In the genomic region with DNA sequence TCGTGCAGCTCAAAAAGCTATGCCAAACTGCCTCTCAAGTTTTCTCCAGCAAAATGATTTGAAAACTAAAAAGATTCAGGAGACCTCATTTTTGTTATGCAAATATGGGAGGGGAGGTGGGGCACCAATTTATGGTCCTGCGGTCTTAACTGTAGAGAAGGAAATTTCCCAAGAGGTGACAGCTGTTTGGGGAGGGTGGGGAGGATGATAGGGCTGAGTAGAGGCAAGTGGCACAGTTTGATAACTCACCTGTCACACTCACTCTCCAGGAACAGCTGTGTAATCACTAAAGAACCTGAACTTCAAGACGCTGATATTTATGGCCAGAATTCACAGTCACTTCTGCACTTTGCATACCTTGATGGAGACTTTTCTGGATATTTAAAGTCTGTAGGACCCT, we compare ENCODE assay signal across 23 cellular contexts.
DNase-seq lines count a peak whose midpoint lies in the region; ATAC-seq and TF ChIP-seq lines count a peak whose summit lies in the region.
"Had no signal": no experiment of that assay in that cellular context is flagged by ENCODE, and none has a peak within 500 bp of the region (broad histone marks: within the 10 kb centered on the region; RNA-seq: fewer than 3 reads in every experiment).

No MANE protein-coding gene starts in this region.

- ATAC-seq in GM18502 (IDR thresholded peaks at IDR 0.05; ENCODE audit: poor library complexity, unreplicated experiment) (peak; percentile 48), HG02678 (IDR thresholded peaks at IDR 0.05; ENCODE audit: unreplicated experiment) (peak; percentile 42), mucosa of descending colon (peak; percentile 55), HG02571 (IDR thresholded peaks at IDR 0.05; ENCODE audit: unreplicated experiment) (no peak), upper lobe of right lung (no peak)
- ATAC-seq: activated naive CD8-positive, alpha-beta T cell treated with anti-CD3 and anti-CD28 coated beads, Interleukin-2, amount 50 U/mL, for 24 hours; left lung; right lobe of liver; stimulated activated memory B cell treated with anti-CD40 and anti-IgM and Interleukin-4, amounts not matched to agents 10 μg/mL and 1 μg/mL and 100 μg/mL, for 72 hours had no signal

- TF ChIP-seq CTCF in mucosa of descending colon (IDR thresholded peaks at IDR 0.05) = no peak
- no peak for TF ChIP-seq CTCF in upper lobe of right lung (IDR thresholded peaks at IDR 0.05)

- H3K9me3 ChIP-seq in mucosa of descending colon (no peaks in the 10 kb centered on the region), upper lobe of right lung (no peaks in the 10 kb centered on the region)
- H3K9me3 ChIP-seq: left lung, neutrophil, right lobe of liver, suprapubic skin had no signal

- no peaks in the 10 kb centered on the region for H3K27me3 ChIP-seq in upper lobe of right lung
- H3K27me3 ChIP-seq: left lung, neutrophil, right lobe of liver, suprapubic skin had no signal

- intact Hi-C loops in mucosa of descending colon (cut with DNase I, micrococcal nuclease) (no loop called here), upper lobe of right lung (cut with DNase I) (no loop called here)

- no peak overlapping the region for H3K4me3 ChIP-seq in mucosa of descending colon
- H3K4me3 ChIP-seq in upper lobe of right lung = no peak overlapping the region
- H3K4me3 ChIP-seq: left lung, right lobe of liver, suprapubic skin had no signal

- DNase-seq in NCI-H524 (lab: John Stamatoyannopoulos, UW) = peak; percentile 22 to 60
- DNase-seq in mucosa of descending colon = no peak
- no peak for DNase-seq in HuH-7 (ENCODE audit: low spot score)
- no peak for DNase-seq in upper lobe of right lung
- DNase-seq in anterior cingulate cortex (lab: John Stamatoyannopoulos, UW) = no peak
- DNase-seq: activated CD4-positive, alpha-beta T cell treated with anti-CD3 and anti-CD28 coated beads for 4 hours; activated gamma-delta T cell treated with Interleukin-2 at 50 U/mL for 16 hours; activated naive CD8-positive, alpha-beta T cell treated with anti-CD3 and anti-CD28 coated beads, Interleukin-2, amount 50 U/mL, for 24 hours; activated T-cell treated with anti-CD3 and anti-CD28 coated beads, Interleukin-2, amount 50 U/mL, for 24 hours; KG1; left lung; mesenchymal stem cell; MV-4-11; NCI-H82; right lobe of liver; SHP77; stimulated activated CD4-positive, alpha-beta T cell treated with anti-CD3 and anti-CD28 coated beads, Interleukin-4, amount 100 ng/mL, for 4 hours had no signal

- H3K4me1 ChIP-seq in mucosa of descending colon (ENCODE audit: low read depth) (no peaks in the 10 kb centered on the region), upper lobe of right lung (no peaks in the 10 kb centered on the region)
- H3K4me1 ChIP-seq: left lung, right lobe of liver, suprapubic skin had no signal

- H3K36me3 ChIP-seq in mucosa of descending colon (ENCODE audit: low read depth) (no peaks in the 10 kb centered on the region), upper lobe of right lung (no peaks in the 10 kb centered on the region)
- H3K36me3 ChIP-seq: left lung, neutrophil, right lobe of liver, suprapubic skin had no signal

- no peak overlapping the region for H3K27ac ChIP-seq in upper lobe of right lung
- H3K27ac ChIP-seq: left lung, neutrophil, right lobe of liver, suprapubic skin had no signal

Comparison
In these comparisons a context has a peak if more than half of its experiments do, and no peak if none do; other contexts are left out.
1. ATAC-seq: peak in GM18502 (single experiment), HG02678 (single experiment) and mucosa of descending colon (single experiment); none in HG02571 (single experiment) and upper lobe of right lung (single experiment).
2. DNase-seq: peak in NCI-H524 (2 of 2); none in mucosa of descending colon (0 of 3), HuH-7 (single experiment), upper lobe of right lung (single experiment) and anterior cingulate cortex (0 of 58).